Comparison of ENCODE assay signal across 8 cellular contexts in genomic region chr12:46585854-46586621, GRCh38.
A peak's percentile ranks its signal among the peaks of the same experiment; 100 is the strongest.
DNase-seq lines count a peak whose midpoint lies in the region; FAIRE-seq and TF ChIP-seq lines count a peak whose summit lies in the region.

No MANE protein-coding gene starts in this region.

- no peak for TF ChIP-seq EP300 in H1 (IDR thresholded peaks at IDR 0.05; ENCODE audit: borderline replicate concordance in 1 of 2, low read depth in 2 of 2, low read length in 2 of 2)

- peak overlapping the region; percentile 82; the same call in 1 of the 2 replicates for H2BK12ac ChIP-seq in H1 (ENCODE audit: low read depth, low read length)

- TF ChIP-seq RAD21 in H1 (IDR thresholded peaks at IDR 0.05 in 1 of 2, conservative IDR thresholded peaks at IDR 0.05 in 1 of 2; ENCODE audit: low read depth in 2 of 2, low read length in 2 of 2), result no peak

- H3K56ac ChIP-seq in H1 (replicated peaks; ENCODE audit: insufficient read length, low read depth, low read length), result no peak overlapping the region

- 0 out of 4 replicates have a peak, but pooled peaks cover 0 to 3% of the 10 kb centered on the region in 2 experiments for H3K9me3 ChIP-seq in H1 (ENCODE audit: insufficient read depth in 2 of 2, low read depth in 1 of 2, low read length in 1 of 2)

- peak overlapping the region; percentile 4 for H4K91ac ChIP-seq in H1 (replicated peaks; ENCODE audit: insufficient read length, low read length)

- no peaks in the 10 kb centered on the region; a peak in 1 of 8 replicates for H3K36me3 ChIP-seq in H1 (ENCODE audit: control insufficient read depth in 2 of 4, insufficient read depth in 4 of 4, low read length in 3 of 4)

- TF ChIP-seq CTCF in H1 (IDR thresholded peaks at IDR 0.05; ENCODE audit: control extremely low read depth in 1 of 3, insufficient read depth in 1 of 3, low read depth in 1 of 3, low read length in 3 of 3), result no peak
- no peak for TF ChIP-seq CTCF in mesothelial cell of epicardium (IDR thresholded peaks at IDR 0.05; ENCODE audit: unreplicated experiment)

- peak overlapping the region; percentile 33 to 46; a peak in 3 of 4 replicates for H3K4me2 ChIP-seq in H1 (ENCODE audit: insufficient read depth in 1 of 2, low read depth in 2 of 2, low read length in 2 of 2)

- no peak for TF ChIP-seq POLR2A in H1 (IDR thresholded peaks at IDR 0.05; ENCODE audit: control extremely low read depth in 1 of 2, low read depth in 2 of 2, low read length in 2 of 2)

- no peak overlapping the region for H3K4me3 Mint-ChIP-seq in mesothelial cell of epicardium

- H3K23ac ChIP-seq in H1 (ENCODE audit: insufficient read length), result no peak overlapping the region

- H3K36me3 Mint-ChIP-seq in mesothelial cell of epicardium, result peaks cover 31% of the 10 kb centered on the region

- peaks cover 55% of the 10 kb centered on the region for H3K9me3 Mint-ChIP-seq in mesothelial cell of epicardium

- no peaks in the 10 kb centered on the region for H3K23me2 ChIP-seq in H1 (ENCODE audit: low read depth, low read length)

- peak overlapping the region; percentile 58; the same call in 1 of the 2 replicates for H3K27ac ChIP-seq in H1 (ENCODE audit: low read depth, low read length)

- H3K4me1 Mint-ChIP-seq in mesothelial cell of epicardium, result peaks cover 7% of the 10 kb centered on the region

- peak overlapping the region; percentile 54; the same call in 1 of the 2 replicates for H4K8ac ChIP-seq in H1 (ENCODE audit: extremely low read depth, insufficient read depth, low read length)

- H3K4me3 ChIP-seq in H1 (ENCODE audit: extremely low read depth in 1 of 4, insufficient read depth in 2 of 4, low read depth in 3 of 4, low read length in 4 of 4), result peak overlapping the region in 1 of 4 experiments; percentile 34; a peak in 1 of 8 replicates
- H3K4me3 ChIP-seq in skeletal muscle cell (ENCODE audit: low read depth, low read length), result no peak overlapping the region

- H3K79me2 ChIP-seq in H1 (ENCODE audit: control insufficient read depth in 1 of 2, insufficient read depth in 2 of 2, low read length in 2 of 2), result no peaks in the 10 kb centered on the region

- WGBS in H1 (ENCODE audit: extremely low coverage in 1 of 2, insufficient coverage in 1 of 2, insufficient read length in 1 of 2, insufficient replicate concordance in 2 of 2, low coverage in 1 of 2, low lambda C conversion rate in 2 of 2, missing lambda C conversion rate in 1 of 2), 2 experiments, result 80% methylated on average over 7 of the region's 7 CpGs; no CpG with 5 or more reads in 1 of the 2 experiments

- H2BK5ac ChIP-seq in H1 (ENCODE audit: low read depth, low read length), result no peak overlapping the region; the same call in 1 of the 2 replicates

- H3K27me3 ChIP-seq in H1 (replicated peaks in 1 of 4; ENCODE audit: control insufficient read depth in 3 of 4, extremely low read depth in 1 of 4, insufficient read depth in 3 of 4, low read length in 3 of 4), result no peaks in the 10 kb centered on the region

- peak overlapping the region; percentile 95; the same call in 1 of the 2 replicates for H2AFZ ChIP-seq in H1 (ENCODE audit: low read length)

- no peak overlapping the region for H2BK15ac ChIP-seq in H1 (ENCODE audit: low read length)

- no peaks in the 10 kb centered on the region for H3K27me3 Mint-ChIP-seq in mesothelial cell of epicardium (ENCODE audit: low read depth)

- no peak overlapping the region for H4K5ac ChIP-seq in H1 (ENCODE audit: insufficient read length, low read depth, low read length)

- no peak overlapping the region for H2BK20ac ChIP-seq in H1 (ENCODE audit: low read length)

- no peak overlapping the region for H2AK5ac ChIP-seq in H1 (ENCODE audit: low read depth, low read length)

- no peak overlapping the region for H2BK120ac ChIP-seq in H1 (replicated peaks; ENCODE audit: low read depth, low read length)

- POLR2A ChIA-PET in H1 (lab: Charles Lee; ENCODE audit: partially characterized antibody), result interaction anchor here (1.3 kb wide), 1 partner anchor 213 kb away, joined by 3 read pairs; no protein-coding TSS in a partner anchor

- DNase-seq in activated T-cell treated with anti-CD3 and anti-CD28 coated beads for 24 hours (ENCODE audit: low read depth) (peak; percentile 5), T follicular helper cell (ENCODE audit: low read depth) (peak; percentile 10), H1 (ENCODE audit: low read depth in 1 of 2, low spot score in 2 of 2) (peak in 1 of 2 experiments; percentile 39), skeletal muscle cell (ENCODE audit: low read depth) (peak; percentile 86), NCI-H1694 (lab: John Stamatoyannopoulos, UW) (no peak), mesothelial cell of epicardium (ENCODE audit: low spot score in 2 of 2, unreplicated experiment in 2 of 2) (no peak), putamen (ENCODE audit: low spot score) (no peak)
- no peak for DNase-seq in activated T-cell treated with anti-CD3 and anti-CD28 coated beads, Interleukin-2, amount 50 U/mL, for 1 hour

- no peaks in the 10 kb centered on the region for H3K79me1 ChIP-seq in H1 (ENCODE audit: low read depth, low read length)

- H3K14ac ChIP-seq in H1 (ENCODE audit: insufficient read length), result no peak overlapping the region

- H3K27ac Mint-ChIP-seq in mesothelial cell of epicardium, result no peak overlapping the region

- FAIRE-seq in H1 (lab: Jason Lieb, UNC), result no peak

- H4K20me1 ChIP-seq in H1 (replicated peaks in 1 of 2; ENCODE audit: control insufficient read depth in 1 of 2, insufficient read depth in 2 of 2, low read length in 2 of 2), result no peaks in the 10 kb centered on the region

- H3K4me1 ChIP-seq in H1 (replicated peaks in 1 of 4; ENCODE audit: control insufficient read depth in 3 of 4, insufficient read depth in 4 of 4, low read length in 3 of 4), result peaks cover under 1 to 4% (median 4%) of the 10 kb centered on the region in 4 experiments; a peak in 4 of 7 replicates

- peak overlapping the region in 1 of 4 experiments; percentile 43; a peak in 1 of 7 replicates for H3K9ac ChIP-seq in H1 (replicated peaks in 1 of 4; ENCODE audit: extremely low read depth in 1 of 4, low read depth in 3 of 4, low read length in 3 of 4)

- H3K18ac ChIP-seq in H1 (ENCODE audit: extremely low read depth, low read length), result no peak overlapping the region; the same call in 1 of the 2 replicates

- CTCF ChIA-PET in H1 (lab: Charles Lee; ENCODE audit: partially characterized antibody), result interaction anchor here (0.8 to 1.2 kb wide), 2 partner anchors 10 to 71 kb away, joined by 3 read pairs; no protein-coding TSS in a partner anchor

- H3K4ac ChIP-seq in H1 (replicated peaks; ENCODE audit: insufficient read length, low read depth, low read length), result no peak overlapping the region

TF ChIP-seq in H1, 55 proteins besides CTCF, POLR2A, EP300 and RAD21:
- TF ChIP-seq RBBP5 (IDR thresholded peaks at IDR 0.05; ENCODE audit: borderline replicate concordance, low read depth, low read length) (peak; percentile 62; the same call in 1 of the 2 replicates), USF2 (IDR thresholded peaks at IDR 0.05; ENCODE audit: low read length) (no peak), YY1 (IDR thresholded peaks at IDR 0.05; ENCODE audit: low read depth, low read length) (peak; percentile 65; the same call in 1 of the 2 replicates), ASH2L (IDR thresholded peaks at IDR 0.05; ENCODE audit: low read length) (peak; percentile 76), POLR2AphosphoS5 (IDR thresholded peaks at IDR 0.05; ENCODE audit: low read depth, low read length) (no peak), CHD2 (IDR thresholded peaks at IDR 0.05; ENCODE audit: low read length) (no peak), SP1 (IDR thresholded peaks at IDR 0.05; ENCODE audit: low read depth, low read length) (0 out of 2 replicates have a peak, but pooled peaks have one; percentile 40)
- TF ChIP-seq, protein P1, sequence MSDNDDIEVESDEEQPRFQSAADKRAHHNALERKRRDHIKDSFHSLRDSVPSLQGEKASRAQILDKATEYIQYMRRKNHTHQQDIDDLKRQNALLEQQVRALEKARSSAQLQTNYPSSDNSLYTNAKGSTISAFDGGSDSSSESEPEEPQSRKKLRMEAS (IDR thresholded peaks at IDR 0.05), result peak; percentile 14; the same call in 1 of the 2 replicates

Comparison
In these comparisons a context has a peak if more than half of its experiments do, and no peak if none do; other contexts are left out.
1. DNase-seq: peak in activated T-cell treated with anti-CD3 and anti-CD28 coated beads for 24 hours (single experiment), T follicular helper cell (single experiment) and skeletal muscle cell (single experiment); none in activated T-cell treated with anti-CD3 and anti-CD28 coated beads, Interleukin-2, amount 50 U/mL, for 1 hour (single experiment), NCI-H1694 (single experiment), mesothelial cell of epicardium (0 of 2) and putamen (single experiment).